Comparison of ENCODE assay signal across 22 cellular contexts in the genomic region with DNA sequence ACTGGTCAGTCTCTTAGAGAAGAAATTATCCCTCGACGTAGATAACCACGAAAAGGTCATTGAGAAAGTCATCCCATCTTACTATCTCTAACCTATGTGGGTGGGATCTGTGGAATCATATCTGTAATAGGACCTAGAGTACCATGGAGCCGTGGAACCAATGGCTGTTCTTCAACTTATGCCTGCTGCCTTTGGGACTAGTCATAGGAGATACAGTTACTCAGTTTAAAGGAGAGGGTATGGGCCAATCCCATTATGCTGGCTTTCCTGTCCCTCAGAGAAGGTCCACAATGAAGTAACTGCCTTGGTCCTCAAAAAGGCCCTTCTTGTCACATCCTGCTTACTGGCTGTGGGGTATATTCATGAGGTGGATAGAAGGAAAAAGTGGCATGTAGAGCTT.
DNase-seq lines count a peak whose midpoint lies in the region; ATAC-seq, FAIRE-seq and TF ChIP-seq lines count a peak whose summit lies in the region.
"Had no signal": no experiment of that assay in that cellular context is flagged by ENCODE, and none has a peak within 500 bp of the region (broad histone marks: within the 10 kb centered on the region; RNA-seq: fewer than 3 reads in every experiment).

No MANE protein-coding gene starts in this region.

- no peak overlapping the region for H3K9ac ChIP-seq in SK-N-SH
- H3K9ac ChIP-seq: BLaER1 treated with 17β-estradiol and CSF1 and Interleukin-3, amounts not matched to agents 10 nM and 100 nM had no signal

- POLR2A ChIA-PET in SK-N-SH (lab: Yijun Ruan, JAX), result no interaction called here
- POLR2A ChIA-PET in activated CD4-positive, alpha-beta memory T cell treated with anti-CD3 and anti-CD28 coated beads for 36 hours (lab: Charles Lee), result no interaction called here

- no peaks in the 10 kb centered on the region for H4K20me1 ChIP-seq in SK-N-SH (ENCODE audit: insufficient read depth)
- H4K20me1 ChIP-seq in osteoblast (ENCODE audit: insufficient read depth, low read length), result peaks cover 4% of the 10 kb centered on the region
- H4K20me1 ChIP-seq: BLaER1 treated with 17β-estradiol and CSF1 and Interleukin-3, amounts not matched to agents 10 nM and 100 nM had no signal

- no peaks in the 10 kb centered on the region for H3K9me2 ChIP-seq in SK-N-SH

- H3K9me3 ChIP-seq in SK-N-SH (no peaks in the 10 kb centered on the region), osteoblast (ENCODE audit: low read depth, low read length) (no peaks in the 10 kb centered on the region), small intestine (ENCODE audit: control insufficient read depth, low read depth) (no peaks in the 10 kb centered on the region)
- H3K9me3 ChIP-seq: BLaER1 treated with 17β-estradiol and CSF1 and Interleukin-3, amounts not matched to agents 10 nM and 100 nM had no signal

- H3K9me3 Mint-ChIP-seq in HFFc6, result peaks cover 10% of the 10 kb centered on the region
- no peaks in the 10 kb centered on the region for H3K9me3 Mint-ChIP-seq in activated CD4-positive, alpha-beta memory T cell treated with anti-CD3 and anti-CD28 coated beads for 36 hours
- H3K9me3 Mint-ChIP-seq: CD8-positive, alpha-beta T cell; IgD-negative memory B cell had no signal

- no peak for TF ChIP-seq RAD21 in SK-N-SH (IDR thresholded peaks at IDR 0.05; ENCODE audit: low read length)

- ATAC-seq in SK-N-SH treated with all-trans-retinoic acid at 6 μM for 48 hours, result peak; percentile 6; the same call in 2 of the 3 replicates
- ATAC-seq: CD8-positive, alpha-beta T cell; HCT116 had no signal

- DNase-seq in SK-N-SH (no peak), HFFc6 (no peak), osteoblast (ENCODE audit: insufficient read length, low spot score, missing footprints) (no peak), small intestine (no peak), dorsolateral prefrontal cortex (no peak)
- no peak for DNase-seq in activated CD4-positive, alpha-beta memory T cell treated with anti-CD3 and anti-CD28 coated beads for 36 hours
- DNase-seq: CD8-positive, alpha-beta T cell; DMS 273 treated with DMSO at 0.1 percent for 48 hours; DMS53; DND-41; GOT3; H7; KBM-7 had no signal

- peaks cover 91% of the 10 kb centered on the region for H3K36me3 Mint-ChIP-seq in HFFc6 (ENCODE audit: low read depth)
- H3K36me3 Mint-ChIP-seq in activated CD4-positive, alpha-beta memory T cell treated with anti-CD3 and anti-CD28 coated beads for 36 hours, result peaks cover 12% of the 10 kb centered on the region

- peaks cover 66% of the 10 kb centered on the region for H3K27me3 Mint-ChIP-seq in HFFc6 (ENCODE audit: insufficient read depth)
- no peaks in the 10 kb centered on the region for H3K27me3 Mint-ChIP-seq in activated CD4-positive, alpha-beta memory T cell treated with anti-CD3 and anti-CD28 coated beads for 36 hours
- H3K27me3 Mint-ChIP-seq: B cell, IgD-negative memory B cell had no signal

- H3K36me3 ChIP-seq in SK-N-SH (replicated peaks in 1 of 2; ENCODE audit: control insufficient read depth in 1 of 2, insufficient read depth in 2 of 2, low read length in 1 of 2), result peaks cover 89 to 100% of the 10 kb centered on the region in 2 experiments
- peaks cover 98% of the 10 kb centered on the region for H3K36me3 ChIP-seq in osteoblast (ENCODE audit: insufficient read depth, low read length)
- H3K36me3 ChIP-seq in small intestine (ENCODE audit: control insufficient read depth in 2 of 2, insufficient read depth in 2 of 2, low read length in 2 of 2), result peaks cover 0 to 13% of the 10 kb centered on the region in 2 donors

- peaks cover 86% of the 10 kb centered on the region for H3K4me1 Mint-ChIP-seq in HFFc6 (ENCODE audit: low read depth)
- no peaks in the 10 kb centered on the region for H3K4me1 Mint-ChIP-seq in activated CD4-positive, alpha-beta memory T cell treated with anti-CD3 and anti-CD28 coated beads for 36 hours (ENCODE audit: low read depth)
- H3K4me1 Mint-ChIP-seq: B cell had no signal

- no peak overlapping the region for H2AFZ ChIP-seq in SK-N-SH (ENCODE audit: low read depth)
- no peak overlapping the region for H2AFZ ChIP-seq in osteoblast (ENCODE audit: low read length)

- H3K27me3 ChIP-seq in SK-N-SH (ENCODE audit: insufficient read depth) (no peaks in the 10 kb centered on the region), osteoblast (ENCODE audit: insufficient read depth, low read length) (no peaks in the 10 kb centered on the region), small intestine (ENCODE audit: control insufficient read depth in 2 of 2, insufficient read depth in 2 of 2, low read length in 2 of 2) (no peaks in the 10 kb centered on the region), dorsolateral prefrontal cortex (no peaks in the 10 kb centered on the region)
- H3K27me3 ChIP-seq: BLaER1 treated with 17β-estradiol and CSF1 and Interleukin-3, amounts not matched to agents 10 nM and 100 nM had no signal

- H3K79me2 ChIP-seq in SK-N-SH (ENCODE audit: insufficient read depth), result peaks cover 93% of the 10 kb centered on the region
- peaks cover 40% of the 10 kb centered on the region for H3K79me2 ChIP-seq in osteoblast (ENCODE audit: insufficient read depth, low read length)

- H3K4me3 Mint-ChIP-seq in HFFc6, result no peak overlapping the region
- H3K4me3 Mint-ChIP-seq in activated CD4-positive, alpha-beta memory T cell treated with anti-CD3 and anti-CD28 coated beads for 36 hours, result no peak overlapping the region
- H3K4me3 Mint-ChIP-seq: B cell; CD8-positive, alpha-beta T cell; IgD-negative memory B cell had no signal

- peak overlapping the region; percentile 79 for H3K27ac Mint-ChIP-seq in HFFc6
- H3K27ac Mint-ChIP-seq in activated CD4-positive, alpha-beta memory T cell treated with anti-CD3 and anti-CD28 coated beads for 36 hours, result no peak overlapping the region
- H3K27ac Mint-ChIP-seq: B cell; CD8-positive, alpha-beta T cell; IgD-negative memory B cell had no signal

- H3K4me2 ChIP-seq in SK-N-SH, result no peak overlapping the region
- no peak overlapping the region for H3K4me2 ChIP-seq in osteoblast (ENCODE audit: insufficient read depth, low read length)
- H3K4me2 ChIP-seq: BLaER1 treated with 17β-estradiol and CSF1 and Interleukin-3, amounts not matched to agents 10 nM and 100 nM had no signal

- no peak for TF ChIP-seq EP300 in SK-N-SH (IDR thresholded peaks at IDR 0.05; ENCODE audit: borderline replicate concordance in 1 of 2, low read depth in 1 of 2, low read length in 1 of 2)

- 77% methylated on average over 4 of the region's 4 CpGs for WGBS in SK-N-SH (ENCODE audit: low lambda C conversion rate)
- 93 to 96% (median 94%) methylated on average over 4 of the region's 4 CpGs for WGBS in small intestine, 3 donors

- peak overlapping the region in 1 of 2 experiments; percentile 4; a peak in 1 of 4 replicates for H3K27ac ChIP-seq in SK-N-SH (ENCODE audit: low read depth in 2 of 2, low read length in 1 of 2)
- peak overlapping the region; percentile 31 for H3K27ac ChIP-seq in osteoblast (ENCODE audit: low read depth, low read length)
- no peak overlapping the region for H3K27ac ChIP-seq in small intestine (ENCODE audit: low read depth in 1 of 2, low read length in 1 of 2)
- no peak overlapping the region for H3K27ac ChIP-seq in dorsolateral prefrontal cortex
- H3K27ac ChIP-seq: 22Rv1; BLaER1 treated with 17β-estradiol and CSF1 and Interleukin-3, amounts not matched to agents 10 nM and 100 nM had no signal

- H3K4me1 ChIP-seq in SK-N-SH (ENCODE audit: control insufficient read depth in 1 of 2, insufficient read depth in 2 of 2, low read depth in 1 of 2, low read length in 1 of 2) (peaks cover 0 to 6% of the 10 kb centered on the region in 2 experiments; a peak in 2 of 4 replicates), osteoblast (ENCODE audit: insufficient read depth, low read length) (peaks cover 17% of the 10 kb centered on the region), small intestine (ENCODE audit: control insufficient read depth in 2 of 2, insufficient read depth in 1 of 2, low read depth in 1 of 2, low read length in 1 of 2) (no peaks in the 10 kb centered on the region)
- H3K4me1 ChIP-seq: BLaER1 treated with 17β-estradiol and CSF1 and Interleukin-3, amounts not matched to agents 10 nM and 100 nM had no signal

- CTCF ChIA-PET in SK-N-SH (lab: Yijun Ruan, JAX), result interaction anchor here (0.8 to 1.8 kb wide), 4 partner anchors 9 to 20 kb away, joined by 3 to 8 read pairs (median 4); no protein-coding TSS in a partner anchor
- CTCF ChIA-PET in activated CD4-positive, alpha-beta memory T cell treated with anti-CD3 and anti-CD28 coated beads for 36 hours (lab: Charles Lee), result no interaction called here

- intact Hi-C loops in dorsolateral prefrontal cortex (cut with DNase I), result no loop called here
- intact Hi-C loops in activated CD4-positive, alpha-beta memory T cell treated with anti-CD3 and anti-CD28 coated beads for 36 hours (cut with micrococcal nuclease), result no loop called here

- TF ChIP-seq CTCF in SK-N-SH (IDR thresholded peaks at IDR 0.05), result no peak
- TF ChIP-seq CTCF in HFFc6 (IDR thresholded peaks at IDR 0.05), result no peak
- no peak for TF ChIP-seq CTCF in osteoblast (IDR thresholded peaks at IDR 0.05; ENCODE audit: extremely low read depth, low read depth, low read length)
- no peak for TF ChIP-seq CTCF in dorsolateral prefrontal cortex (IDR thresholded peaks at IDR 0.05 in 54 of 56, conservative IDR thresholded peaks at IDR 0.05 in 2 of 56; ENCODE audit: low read depth in 1 of 56, partially characterized antibody in 56 of 56)

- FAIRE-seq in small intestine (lab: Jason Lieb, UNC), result no peak
- FAIRE-seq: G401.6, GM12891, HTR-8/SVneo had no signal

- peaks cover 68% of the 10 kb centered on the region for H3F3A ChIP-seq in SK-N-SH (replicated peaks; ENCODE audit: insufficient read depth)

- H3K4me3 ChIP-seq in SK-N-SH (ENCODE audit: low read depth in 2 of 2, low read length in 1 of 2), result no peak overlapping the region
- no peak overlapping the region for H3K4me3 ChIP-seq in osteoblast (ENCODE audit: insufficient read depth, low read length)
- no peak overlapping the region for H3K4me3 ChIP-seq in small intestine (ENCODE audit: low read depth in 1 of 2, low read length in 2 of 2)
- H3K4me3 ChIP-seq in dorsolateral prefrontal cortex, result no peak overlapping the region
- H3K4me3 ChIP-seq: BLaER1 treated with 17β-estradiol and CSF1 and Interleukin-3, amounts not matched to agents 10 nM and 100 nM had no signal

TF ChIP-seq in SK-N-SH treated with all-trans-retinoic acid at 6 μM for 48 hours, 23 proteins besides CTCF, POLR2A, EP300 and RAD21:
- TF ChIP-seq GLIS3 (CRISPR knock-in tag; IDR thresholded peaks at IDR 0.05) (no peak), PPARA (CRISPR knock-in tag; IDR thresholded peaks at IDR 0.05; ENCODE audit: borderline replicate concordance) (no peak)

TF ChIP-seq in SK-N-SH, 30 proteins besides CTCF, POLR2A, EP300 and RAD21 (continues in another document):
- TF ChIP-seq JUND (IDR thresholded peaks at IDR 0.05), result no peak
- TF ChIP-seq RFX5 (IDR thresholded peaks at IDR 0.05; ENCODE audit: low read length), result no peak
- TF ChIP-seq TAF1 (IDR thresholded peaks at IDR 0.05; ENCODE audit: borderline replicate concordance, low read depth, low read length), result no peak
- TF ChIP-seq RXRA (IDR thresholded peaks at IDR 0.05; ENCODE audit: borderline replicate concordance, low read depth), result no peak
- TF ChIP-seq EZH2phosphoT487 (IDR thresholded peaks at IDR 0.05; ENCODE audit: borderline replicate concordance, low read depth), result no peak
- TF ChIP-seq SMC3 (IDR thresholded peaks at IDR 0.05; ENCODE audit: low read depth, low read length), result no peak
- no peak for TF ChIP-seq POLR2AphosphoS5 (IDR thresholded peaks at IDR 0.05; ENCODE audit: low read depth, low read length)
- TF ChIP-seq GATA2 (CRISPR knock-in tag; IDR thresholded peaks at IDR 0.05), result no peak
